In genomic region chr6:149451361-149452061, GRCh38 we compare ENCODE assay signal across 10 cellular contexts. TPM values are rescaled to one million over a fixed set of nuclear protein-coding genes. Genes with fewer than 3 reads are reported as not detected.
DNase-seq lines count a peak whose midpoint lies in the region; ATAC-seq and TF ChIP-seq lines count a peak whose summit lies in the region.
"Had no signal": no experiment of that assay in that cellular context is flagged by ENCODE, and none has a peak within 500 bp of the region (broad histone marks: within the 10 kb centered on the region; RNA-seq: fewer than 3 reads in every experiment).

No MANE protein-coding gene starts in this region.

- WGBS in ectodermal cell, 2 experiments: 31% methylated on average over 50 of the region's 50 CpGs
- WGBS in mesendoderm (ENCODE audit: extremely low coverage, insufficient coverage, low lambda C conversion rate): no CpG with 5 or more reads among the region's 50 CpGs
- 51% methylated on average over 50 of the region's 50 CpGs for WGBS in thymus

- no peaks in the 10 kb centered on the region for H3K79me1 ChIP-seq in mesendoderm (ENCODE audit: low read length)

- H3K36me3 ChIP-seq in ectodermal cell (ENCODE audit: control insufficient read depth, insufficient read depth, low read length): no peaks in the 10 kb centered on the region
- no peaks in the 10 kb centered on the region for H3K36me3 ChIP-seq in mesendoderm (ENCODE audit: control insufficient read depth, insufficient read depth, low read length)
- no peaks in the 10 kb centered on the region for H3K36me3 ChIP-seq in thymus (ENCODE audit: control insufficient read depth, insufficient read depth)

- no peak overlapping the region for H2BK120ac ChIP-seq in mesendoderm (ENCODE audit: low read depth, low read length)

- H3K56ac ChIP-seq in mesendoderm (ENCODE audit: low read length): peak overlapping the region; percentile 83

- no peaks in the 10 kb centered on the region for H3K9me3 Mint-ChIP-seq in activated CD4-positive, alpha-beta T cell treated with anti-CD3 and anti-CD28 coated beads for 36 hours (ENCODE audit: low read depth)
- no peaks in the 10 kb centered on the region for H3K9me3 Mint-ChIP-seq in HFFc6

- H3K27me3 ChIP-seq in ectodermal cell (ENCODE audit: control insufficient read depth, insufficient read depth, low read length, poor library complexity, severe bottlenecking): peaks cover 43% of the 10 kb centered on the region
- no peaks in the 10 kb centered on the region for H3K27me3 ChIP-seq in mesendoderm (ENCODE audit: insufficient read depth, low read length, poor library complexity)
- peaks cover 7% of the 10 kb centered on the region for H3K27me3 ChIP-seq in thymus (ENCODE audit: control insufficient read depth, insufficient read depth)

- no peak overlapping the region for H4K5ac ChIP-seq in mesendoderm (ENCODE audit: low read length)

- peaks cover 37% of the 10 kb centered on the region for H3K36me3 Mint-ChIP-seq in activated CD4-positive, alpha-beta T cell treated with anti-CD3 and anti-CD28 coated beads for 36 hours (ENCODE audit: low read depth)
- no peaks in the 10 kb centered on the region for H3K36me3 Mint-ChIP-seq in HFFc6 (ENCODE audit: low read depth)

- no peak overlapping the region for H2AK5ac ChIP-seq in mesendoderm (ENCODE audit: low read length)

- peak; percentile 51 for DNase-seq in activated CD4-positive, alpha-beta T cell treated with anti-CD3 and anti-CD28 coated beads for 36 hours
- DNase-seq in activated CD4-positive, alpha-beta T cell treated with anti-CD3 and anti-CD28 coated beads, Interleukin-2, amount 50 U/mL, for 4 hours: no peak
- DNase-seq in mesendoderm (no peak), HFFc6 (no peak), NCI-H2029 (lab: John Stamatoyannopoulos, UW) (no peak), DMS153 treated with DMSO at 0.1 percent for 48 hours (lab: John Stamatoyannopoulos, UW; ENCODE audit: unreplicated experiment) (no peak)
- DNase-seq: NCI-H187 had no signal

- peak overlapping the region; percentile 67 for H3K9ac ChIP-seq in mesendoderm (ENCODE audit: low read length)

- peak; percentile 27 for ATAC-seq in activated CD4-positive, alpha-beta T cell treated with anti-CD3 and anti-CD28 coated beads for 36 hours
- ATAC-seq: GM12878 had no signal

- H2BK5ac ChIP-seq in mesendoderm (ENCODE audit: low read length): no peak overlapping the region

- peak overlapping the region; percentile 21 for H3K4me2 ChIP-seq in mesendoderm (ENCODE audit: low read length)

- POLR2A ChIA-PET in activated CD4-positive, alpha-beta T cell treated with anti-CD3 and anti-CD28 coated beads for 36 hours (lab: Charles Lee): no interaction called here

- peaks cover 4% of the 10 kb centered on the region for H3K4me1 Mint-ChIP-seq in activated CD4-positive, alpha-beta T cell treated with anti-CD3 and anti-CD28 coated beads for 36 hours
- H3K4me1 Mint-ChIP-seq in HFFc6 (ENCODE audit: low read depth): peaks cover 20% of the 10 kb centered on the region

- H3K4me3 ChIP-seq in ectodermal cell (ENCODE audit: insufficient read depth, low read depth, low read length) (peak overlapping the region; percentile 40), mesendoderm (ENCODE audit: low read length) (peak overlapping the region; percentile 16), thymus (ENCODE audit: low read length) (peak overlapping the region; percentile 43)
- H3K4me3 ChIP-seq: GM12878 had no signal

- no peak overlapping the region for H3K27ac Mint-ChIP-seq in activated CD4-positive, alpha-beta T cell treated with anti-CD3 and anti-CD28 coated beads for 36 hours
- H3K27ac Mint-ChIP-seq in HFFc6: no peak overlapping the region

- H3K18ac ChIP-seq in mesendoderm (ENCODE audit: low read length): no peak overlapping the region

- intact Hi-C loops in activated CD4-positive, alpha-beta T cell treated with anti-CD3 and anti-CD28 coated beads for 36 hours (cut with DNase I, micrococcal nuclease): no loop called here

- H3K27me3 Mint-ChIP-seq in activated CD4-positive, alpha-beta T cell treated with anti-CD3 and anti-CD28 coated beads for 36 hours: no peaks in the 10 kb centered on the region
- peaks cover 27% of the 10 kb centered on the region for H3K27me3 Mint-ChIP-seq in HFFc6 (ENCODE audit: insufficient read depth)

- no peak for TF ChIP-seq CTCF in HFFc6 (IDR thresholded peaks at IDR 0.05)

- no peak overlapping the region for H3K4ac ChIP-seq in mesendoderm (ENCODE audit: low read depth, low read length)

- H3K27ac ChIP-seq in ectodermal cell (ENCODE audit: insufficient read depth, low read depth, low read length, poor library complexity, severe bottlenecking) (no peak overlapping the region), mesendoderm (ENCODE audit: low read depth, low read length) (no peak overlapping the region), thymus (ENCODE audit: low read depth) (no peak overlapping the region)

- no peak overlapping the region for H3K4me3 Mint-ChIP-seq in activated CD4-positive, alpha-beta T cell treated with anti-CD3 and anti-CD28 coated beads for 36 hours
- no peak overlapping the region for H3K4me3 Mint-ChIP-seq in HFFc6

- H4K8ac ChIP-seq in mesendoderm (ENCODE audit: low read depth, low read length): no peak overlapping the region

- no peak overlapping the region for H2BK15ac ChIP-seq in mesendoderm (replicated peaks; ENCODE audit: low read depth)

- no peaks in the 10 kb centered on the region for H3K79me2 ChIP-seq in mesendoderm (ENCODE audit: control insufficient read depth, insufficient read depth, low read length)

- H3K23ac ChIP-seq in mesendoderm (ENCODE audit: low read length): no peak overlapping the region

- CTCF ChIA-PET in activated CD4-positive, alpha-beta T cell treated with anti-CD3 and anti-CD28 coated beads for 36 hours (lab: Charles Lee): interaction anchor here (0.8 to 2.8 kb wide), 3 partner anchors 20 to 65 kb away, joined by 3 to 15 read pairs (median 11); no protein-coding TSS in a partner anchor

- H3K4me1 ChIP-seq in ectodermal cell (ENCODE audit: control insufficient read depth, insufficient read depth, low read length): peaks cover 4% of the 10 kb centered on the region
- no peaks in the 10 kb centered on the region for H3K4me1 ChIP-seq in mesendoderm (ENCODE audit: control insufficient read depth, low read depth, low read length)
- H3K4me1 ChIP-seq in thymus (ENCODE audit: control insufficient read depth, insufficient read depth, low read length): peaks cover 8% of the 10 kb centered on the region

- no peaks in the 10 kb centered on the region for H3K9me3 ChIP-seq in ectodermal cell (ENCODE audit: control insufficient read depth, low read length)
- no peaks in the 10 kb centered on the region for H3K9me3 ChIP-seq in thymus (ENCODE audit: control insufficient read depth)

RNA-seq across cellular contexts. Expression of gene ZC3H12D, which starts 33.3 kb away (rescaled TPM):
- 10 to 100 TPM; 72.2 to 89.9 TPM for total RNA-seq in activated CD4-positive, alpha-beta T cell treated with anti-CD3 and anti-CD28 coated beads for 36 hours
- polyA plus RNA-seq in ectodermal cell (2013, experiment 1 of 4): not detected
- polyA plus RNA-seq in ectodermal cell (2013, experiment 2 of 4): 0.05 TPM
- 0.11 TPM for polyA plus RNA-seq in ectodermal cell (2013, experiment 3 of 4)
- 0.04 TPM for polyA plus RNA-seq in ectodermal cell (2013, experiment 4 of 4)
- 0.04 TPM for polyA plus RNA-seq in mesendoderm (2013, experiment 1 of 2)
- polyA plus RNA-seq in mesendoderm (2013, experiment 2 of 2): 0.03 TPM
- 5.8 TPM for polyA plus RNA-seq in thymus
- total RNA-seq in HFFc6 (2021; fragmentation: NEBNext Ultra II Directional; extraction: Animal tissue kit (Norgen Biotek cat#: 25700)): under 1 TPM in 4 of 6 experiments, not detected in 2; 0.05 to 0.16 (median 0.10) TPM

RNA-seq across cellular contexts. Expression of gene SUMO4, which starts 51.4 kb away (rescaled TPM):
- 1 to 10 TPM; 4.7 to 5.3 TPM for total RNA-seq in activated CD4-positive, alpha-beta T cell treated with anti-CD3 and anti-CD28 coated beads for 36 hours
- not detected for polyA plus RNA-seq in ectodermal cell (2013, experiment 1 of 4)
- polyA plus RNA-seq in ectodermal cell (2013, experiment 2 of 4): 0.43 TPM
- polyA plus RNA-seq in ectodermal cell (2013, experiment 3 of 4): 0.27 TPM
- polyA plus RNA-seq in ectodermal cell (2013, experiment 4 of 4): 0.28 TPM
- 0.07 TPM for polyA plus RNA-seq in mesendoderm (2013, experiment 1 of 2)
- 0.07 TPM for polyA plus RNA-seq in mesendoderm (2013, experiment 2 of 2)
- polyA plus RNA-seq in thymus: 0.25 TPM
- total RNA-seq in HFFc6 (2021; fragmentation: NEBNext Ultra II Directional; extraction: Animal tissue kit (Norgen Biotek cat#: 25700)): under 1 TPM; 0.28 to 0.63 (median 0.32) TPM

Comparison
In these comparisons a context has a peak if more than half of its experiments do, and no peak if none do; other contexts are left out.
1. RNA of gene ZC3H12D, which starts 33.3 kb away (total RNA-seq): 72.2 to 89.9 TPM in activated CD4-positive, alpha-beta T cell treated with anti-CD3 and anti-CD28 coated beads for 36 hours; 0.05 to 0.16 TPM in HFFc6; every median in the first group is over 10 times any median in the second.
2. Peak in every context shown above with its lines, with median percentiles within 50 percentile points of each other: H3K4me3 ChIP-seq.